Comparison of ENCODE assay signal across 1 cellular context in the genomic region with DNA sequence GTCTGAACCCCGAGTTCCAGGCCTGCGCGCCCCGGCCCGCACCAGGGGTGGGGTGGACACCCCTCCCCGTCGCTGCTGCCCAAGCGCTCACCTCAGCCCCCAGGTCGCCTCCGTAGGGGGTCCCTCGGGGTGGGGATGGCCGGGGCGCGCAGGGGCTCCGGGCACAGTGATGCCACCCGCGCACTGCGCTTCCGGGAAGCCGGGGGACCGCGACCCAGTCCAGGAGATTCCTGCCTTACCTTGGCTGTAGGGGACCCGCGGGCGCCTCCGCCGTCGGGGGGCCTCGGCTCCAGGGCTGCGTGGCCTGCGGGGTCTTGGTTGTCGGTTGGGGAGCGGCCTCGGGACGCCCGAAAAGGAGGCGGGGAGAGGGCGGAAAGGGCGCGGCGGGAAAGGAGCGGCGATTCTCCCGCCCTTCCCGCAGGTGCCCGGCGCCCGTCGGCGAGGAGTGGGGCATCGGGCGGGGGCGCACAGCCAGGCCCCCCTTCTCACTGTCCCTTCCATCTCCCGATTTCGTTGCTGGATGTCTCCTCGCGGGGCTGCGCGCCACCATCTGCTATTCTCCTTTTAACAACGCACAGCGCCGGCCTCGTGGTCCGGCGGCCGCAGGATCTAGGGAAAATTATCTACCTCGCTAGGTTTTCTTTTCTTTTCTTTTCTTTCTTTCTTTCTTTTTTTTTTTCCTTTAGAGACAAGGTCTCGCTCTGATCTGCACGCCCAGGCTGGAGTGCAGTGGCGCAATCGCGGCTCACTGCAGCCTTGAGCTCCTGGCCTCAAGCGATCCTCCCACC.
TF ChIP-seq lines count a peak whose summit lies in the region.

A gene (minus strand): TSS at position 355 of the 788 bp plus-strand sequence. CDS start 3,323 bp downstream, outside the sequence.

TF ChIP-seq in HepG2, 621 proteins besides CTCF, POLR2A, EP300 and RAD21 (continued from another document and continues in another):
- TF ChIP-seq, protein P1, sequence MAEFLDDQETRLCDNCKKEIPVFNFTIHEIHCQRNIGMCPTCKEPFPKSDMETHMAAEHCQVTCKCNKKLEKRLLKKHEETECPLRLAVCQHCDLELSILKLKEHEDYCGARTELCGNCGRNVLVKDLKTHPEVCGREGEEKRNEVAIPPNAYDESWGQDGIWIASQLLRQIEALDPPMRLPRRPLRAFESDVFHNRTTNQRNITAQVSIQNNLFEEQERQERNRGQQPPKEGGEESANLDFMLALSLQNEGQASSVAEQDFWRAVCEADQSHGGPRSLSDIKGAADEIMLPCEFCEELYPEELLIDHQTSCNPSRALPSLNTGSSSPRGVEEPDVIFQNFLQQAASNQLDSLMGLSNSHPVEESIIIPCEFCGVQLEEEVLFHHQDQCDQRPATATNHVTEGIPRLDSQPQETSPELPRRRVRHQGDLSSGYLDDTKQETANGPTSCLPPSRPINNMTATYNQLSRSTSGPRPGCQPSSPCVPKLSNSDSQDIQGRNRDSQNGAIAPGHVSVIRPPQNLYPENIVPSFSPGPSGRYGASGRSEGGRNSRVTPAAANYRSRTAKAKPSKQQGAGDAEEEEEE (CRISPR knock-in tag; IDR thresholded peaks at IDR 0.05; ENCODE audit: borderline replicate concordance), result no peak
- TF ChIP-seq, protein P2, sequence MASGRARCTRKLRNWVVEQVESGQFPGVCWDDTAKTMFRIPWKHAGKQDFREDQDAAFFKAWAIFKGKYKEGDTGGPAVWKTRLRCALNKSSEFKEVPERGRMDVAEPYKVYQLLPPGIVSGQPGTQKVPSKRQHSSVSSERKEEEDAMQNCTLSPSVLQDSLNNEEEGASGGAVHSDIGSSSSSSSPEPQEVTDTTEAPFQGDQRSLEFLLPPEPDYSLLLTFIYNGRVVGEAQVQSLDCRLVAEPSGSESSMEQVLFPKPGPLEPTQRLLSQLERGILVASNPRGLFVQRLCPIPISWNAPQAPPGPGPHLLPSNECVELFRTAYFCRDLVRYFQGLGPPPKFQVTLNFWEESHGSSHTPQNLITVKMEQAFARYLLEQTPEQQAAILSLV (CRISPR knock-in tag; IDR thresholded peaks at IDR 0.05; ENCODE audit: borderline replicate concordance), result no peak
- TF ChIP-seq ZNF17 (CRISPR knock-in tag; IDR thresholded peaks at IDR 0.05) (no peak), ZNF549 (CRISPR knock-in tag; IDR thresholded peaks at IDR 0.05) (no peak), TAF15 (IDR thresholded peaks at IDR 0.05; ENCODE audit: low read depth, low read length, poor library complexity, severe bottlenecking) (no peak), ZNF746 (CRISPR knock-in tag; IDR thresholded peaks at IDR 0.05) (0 out of 2 replicates have a peak, but pooled peaks have one; percentile 15), KAT8 (CRISPR knock-in tag; IDR thresholded peaks at IDR 0.05) (no peak), KDM1A (CRISPR knock-in tag; IDR thresholded peaks at IDR 0.05) (peak; percentile 61; the same call in 1 of the 2 replicates), ZNF749 (CRISPR knock-in tag; IDR thresholded peaks at IDR 0.05; ENCODE audit: borderline replicate concordance) (no peak), ZKSCAN5 (CRISPR knock-in tag; IDR thresholded peaks at IDR 0.05) (no peak), ZNF235 (CRISPR knock-in tag; IDR thresholded peaks at IDR 0.05; ENCODE audit: borderline replicate concordance) (no peak), SP2 (CRISPR knock-in tag; IDR thresholded peaks at IDR 0.05) (0 out of 2 replicates have a peak, but pooled peaks have one; percentile 9), SSRP1 (CRISPR knock-in tag; IDR thresholded peaks at IDR 0.05) (no peak), CBX2 (IDR thresholded peaks at IDR 0.05; ENCODE audit: low read depth, low read length) (no peak), CBX2 (CRISPR knock-in tag; IDR thresholded peaks at IDR 0.05; ENCODE audit: low read depth) (no peak), ZNF10 (CRISPR knock-in tag; IDR thresholded peaks at IDR 0.05; ENCODE audit: borderline replicate concordance, low read depth) (no peak), ZSCAN30 (CRISPR knock-in tag; IDR thresholded peaks at IDR 0.05) (peak; percentile 87; the same call in 1 of the 2 replicates), ZNF878 (CRISPR knock-in tag; IDR thresholded peaks at IDR 0.05) (no peak), ZNF550 (CRISPR knock-in tag; IDR thresholded peaks at IDR 0.05; ENCODE audit: borderline replicate concordance) (no peak), ZNF180 (CRISPR knock-in tag; IDR thresholded peaks at IDR 0.05; ENCODE audit: borderline replicate concordance, low read depth) (no peak)
- TF ChIP-seq, protein P3, sequence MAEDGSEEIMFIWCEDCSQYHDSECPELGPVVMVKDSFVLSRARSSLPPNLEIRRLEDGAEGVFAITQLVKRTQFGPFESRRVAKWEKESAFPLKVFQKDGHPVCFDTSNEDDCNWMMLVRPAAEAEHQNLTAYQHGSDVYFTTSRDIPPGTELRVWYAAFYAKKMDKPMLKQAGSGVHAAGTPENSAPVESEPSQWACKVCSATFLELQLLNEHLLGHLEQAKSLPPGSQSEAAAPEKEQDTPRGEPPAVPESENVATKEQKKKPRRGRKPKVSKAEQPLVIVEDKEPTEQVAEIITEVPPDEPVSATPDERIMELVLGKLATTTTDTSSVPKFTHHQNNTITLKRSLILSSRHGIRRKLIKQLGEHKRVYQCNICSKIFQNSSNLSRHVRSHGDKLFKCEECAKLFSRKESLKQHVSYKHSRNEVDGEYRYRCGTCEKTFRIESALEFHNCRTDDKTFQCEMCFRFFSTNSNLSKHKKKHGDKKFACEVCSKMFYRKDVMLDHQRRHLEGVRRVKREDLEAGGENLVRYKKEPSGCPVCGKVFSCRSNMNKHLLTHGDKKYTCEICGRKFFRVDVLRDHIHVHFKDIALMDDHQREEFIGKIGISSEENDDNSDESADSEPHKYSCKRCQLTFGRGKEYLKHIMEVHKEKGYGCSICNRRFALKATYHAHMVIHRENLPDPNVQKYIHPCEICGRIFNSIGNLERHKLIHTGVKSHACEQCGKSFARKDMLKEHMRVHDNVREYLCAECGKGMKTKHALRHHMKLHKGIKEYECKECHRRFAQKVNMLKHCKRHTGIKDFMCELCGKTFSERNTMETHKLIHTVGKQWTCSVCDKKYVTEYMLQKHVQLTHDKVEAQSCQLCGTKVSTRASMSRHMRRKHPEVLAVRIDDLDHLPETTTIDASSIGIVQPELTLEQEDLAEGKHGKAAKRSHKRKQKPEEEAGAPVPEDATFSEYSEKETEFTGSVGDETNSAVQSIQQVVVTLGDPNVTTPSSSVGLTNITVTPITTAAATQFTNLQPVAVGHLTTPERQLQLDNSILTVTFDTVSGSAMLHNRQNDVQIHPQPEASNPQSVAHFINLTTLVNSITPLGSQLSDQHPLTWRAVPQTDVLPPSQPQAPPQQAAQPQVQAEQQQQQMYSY (CRISPR knock-in tag; IDR thresholded peaks at IDR 0.05), result peak; percentile 48; the same call in 1 of the 2 replicates
- TF ChIP-seq, protein P4, sequence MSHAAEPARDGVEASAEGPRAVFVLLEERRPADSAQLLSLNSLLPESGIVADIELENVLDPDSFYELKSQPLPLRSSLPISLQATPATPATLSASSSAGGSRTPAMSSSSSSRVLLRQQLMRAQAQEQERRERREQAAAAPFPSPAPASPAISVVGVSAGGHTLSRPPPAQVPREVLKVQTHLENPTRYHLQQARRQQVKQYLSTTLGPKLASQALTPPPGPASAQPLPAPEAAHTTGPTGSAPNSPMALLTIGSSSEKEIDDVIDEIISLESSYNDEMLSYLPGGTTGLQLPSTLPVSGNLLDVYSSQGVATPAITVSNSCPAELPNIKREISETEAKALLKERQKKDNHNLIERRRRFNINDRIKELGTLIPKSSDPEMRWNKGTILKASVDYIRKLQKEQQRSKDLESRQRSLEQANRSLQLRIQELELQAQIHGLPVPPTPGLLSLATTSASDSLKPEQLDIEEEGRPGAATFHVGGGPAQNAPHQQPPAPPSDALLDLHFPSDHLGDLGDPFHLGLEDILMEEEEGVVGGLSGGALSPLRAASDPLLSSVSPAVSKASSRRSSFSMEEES (CRISPR knock-in tag; IDR thresholded peaks at IDR 0.05), result no peak; the same call in 1 of the 2 replicates
- TF ChIP-seq, protein P5, sequence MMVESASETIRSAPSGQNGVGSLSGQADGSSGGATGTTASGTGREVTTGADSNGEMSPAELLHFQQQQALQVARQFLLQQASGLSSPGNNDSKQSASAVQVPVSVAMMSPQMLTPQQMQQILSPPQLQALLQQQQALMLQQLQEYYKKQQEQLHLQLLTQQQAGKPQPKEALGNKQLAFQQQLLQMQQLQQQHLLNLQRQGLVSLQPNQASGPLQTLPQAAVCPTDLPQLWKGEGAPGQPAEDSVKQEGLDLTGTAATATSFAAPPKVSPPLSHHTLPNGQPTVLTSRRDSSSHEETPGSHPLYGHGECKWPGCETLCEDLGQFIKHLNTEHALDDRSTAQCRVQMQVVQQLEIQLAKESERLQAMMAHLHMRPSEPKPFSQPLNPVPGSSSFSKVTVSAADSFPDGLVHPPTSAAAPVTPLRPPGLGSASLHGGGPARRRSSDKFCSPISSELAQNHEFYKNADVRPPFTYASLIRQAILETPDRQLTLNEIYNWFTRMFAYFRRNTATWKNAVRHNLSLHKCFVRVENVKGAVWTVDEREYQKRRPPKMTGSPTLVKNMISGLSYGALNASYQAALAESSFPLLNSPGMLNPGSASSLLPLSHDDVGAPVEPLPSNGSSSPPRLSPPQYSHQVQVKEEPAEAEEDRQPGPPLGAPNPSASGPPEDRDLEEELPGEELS (CRISPR knock-in tag; IDR thresholded peaks at IDR 0.05), result no peak
- TF ChIP-seq, protein P6, sequence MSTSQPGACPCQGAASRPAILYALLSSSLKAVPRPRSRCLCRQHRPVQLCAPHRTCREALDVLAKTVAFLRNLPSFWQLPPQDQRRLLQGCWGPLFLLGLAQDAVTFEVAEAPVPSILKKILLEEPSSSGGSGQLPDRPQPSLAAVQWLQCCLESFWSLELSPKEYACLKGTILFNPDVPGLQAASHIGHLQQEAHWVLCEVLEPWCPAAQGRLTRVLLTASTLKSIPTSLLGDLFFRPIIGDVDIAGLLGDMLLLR (CRISPR knock-in tag; IDR thresholded peaks at IDR 0.05), result no peak
- TF ChIP-seq, protein P7, sequence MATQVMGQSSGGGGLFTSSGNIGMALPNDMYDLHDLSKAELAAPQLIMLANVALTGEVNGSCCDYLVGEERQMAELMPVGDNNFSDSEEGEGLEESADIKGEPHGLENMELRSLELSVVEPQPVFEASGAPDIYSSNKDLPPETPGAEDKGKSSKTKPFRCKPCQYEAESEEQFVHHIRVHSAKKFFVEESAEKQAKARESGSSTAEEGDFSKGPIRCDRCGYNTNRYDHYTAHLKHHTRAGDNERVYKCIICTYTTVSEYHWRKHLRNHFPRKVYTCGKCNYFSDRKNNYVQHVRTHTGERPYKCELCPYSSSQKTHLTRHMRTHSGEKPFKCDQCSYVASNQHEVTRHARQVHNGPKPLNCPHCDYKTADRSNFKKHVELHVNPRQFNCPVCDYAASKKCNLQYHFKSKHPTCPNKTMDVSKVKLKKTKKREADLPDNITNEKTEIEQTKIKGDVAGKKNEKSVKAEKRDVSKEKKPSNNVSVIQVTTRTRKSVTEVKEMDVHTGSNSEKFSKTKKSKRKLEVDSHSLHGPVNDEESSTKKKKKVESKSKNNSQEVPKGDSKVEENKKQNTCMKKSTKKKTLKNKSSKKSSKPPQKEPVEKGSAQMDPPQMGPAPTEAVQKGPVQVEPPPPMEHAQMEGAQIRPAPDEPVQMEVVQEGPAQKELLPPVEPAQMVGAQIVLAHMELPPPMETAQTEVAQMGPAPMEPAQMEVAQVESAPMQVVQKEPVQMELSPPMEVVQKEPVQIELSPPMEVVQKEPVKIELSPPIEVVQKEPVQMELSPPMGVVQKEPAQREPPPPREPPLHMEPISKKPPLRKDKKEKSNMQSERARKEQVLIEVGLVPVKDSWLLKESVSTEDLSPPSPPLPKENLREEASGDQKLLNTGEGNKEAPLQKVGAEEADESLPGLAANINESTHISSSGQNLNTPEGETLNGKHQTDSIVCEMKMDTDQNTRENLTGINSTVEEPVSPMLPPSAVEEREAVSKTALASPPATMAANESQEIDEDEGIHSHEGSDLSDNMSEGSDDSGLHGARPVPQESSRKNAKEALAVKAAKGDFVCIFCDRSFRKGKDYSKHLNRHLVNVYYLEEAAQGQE (IDR thresholded peaks at IDR 0.05; ENCODE audit: borderline replicate concordance in 1 of 2, low read depth in 1 of 2, low read length in 2 of 2), result no peak
- TF ChIP-seq, protein P8, sequence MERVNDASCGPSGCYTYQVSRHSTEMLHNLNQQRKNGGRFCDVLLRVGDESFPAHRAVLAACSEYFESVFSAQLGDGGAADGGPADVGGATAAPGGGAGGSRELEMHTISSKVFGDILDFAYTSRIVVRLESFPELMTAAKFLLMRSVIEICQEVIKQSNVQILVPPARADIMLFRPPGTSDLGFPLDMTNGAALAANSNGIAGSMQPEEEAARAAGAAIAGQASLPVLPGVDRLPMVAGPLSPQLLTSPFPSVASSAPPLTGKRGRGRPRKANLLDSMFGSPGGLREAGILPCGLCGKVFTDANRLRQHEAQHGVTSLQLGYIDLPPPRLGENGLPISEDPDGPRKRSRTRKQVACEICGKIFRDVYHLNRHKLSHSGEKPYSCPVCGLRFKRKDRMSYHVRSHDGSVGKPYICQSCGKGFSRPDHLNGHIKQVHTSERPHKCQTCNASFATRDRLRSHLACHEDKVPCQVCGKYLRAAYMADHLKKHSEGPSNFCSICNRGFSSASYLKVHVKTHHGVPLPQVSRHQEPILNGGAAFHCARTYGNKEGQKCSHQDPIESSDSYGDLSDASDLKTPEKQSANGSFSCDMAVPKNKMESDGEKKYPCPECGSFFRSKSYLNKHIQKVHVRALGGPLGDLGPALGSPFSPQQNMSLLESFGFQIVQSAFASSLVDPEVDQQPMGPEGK (CRISPR knock-in tag; IDR thresholded peaks at IDR 0.05), result peak; percentile 66; the same call in 1 of the 2 replicates
- TF ChIP-seq, protein P9, sequence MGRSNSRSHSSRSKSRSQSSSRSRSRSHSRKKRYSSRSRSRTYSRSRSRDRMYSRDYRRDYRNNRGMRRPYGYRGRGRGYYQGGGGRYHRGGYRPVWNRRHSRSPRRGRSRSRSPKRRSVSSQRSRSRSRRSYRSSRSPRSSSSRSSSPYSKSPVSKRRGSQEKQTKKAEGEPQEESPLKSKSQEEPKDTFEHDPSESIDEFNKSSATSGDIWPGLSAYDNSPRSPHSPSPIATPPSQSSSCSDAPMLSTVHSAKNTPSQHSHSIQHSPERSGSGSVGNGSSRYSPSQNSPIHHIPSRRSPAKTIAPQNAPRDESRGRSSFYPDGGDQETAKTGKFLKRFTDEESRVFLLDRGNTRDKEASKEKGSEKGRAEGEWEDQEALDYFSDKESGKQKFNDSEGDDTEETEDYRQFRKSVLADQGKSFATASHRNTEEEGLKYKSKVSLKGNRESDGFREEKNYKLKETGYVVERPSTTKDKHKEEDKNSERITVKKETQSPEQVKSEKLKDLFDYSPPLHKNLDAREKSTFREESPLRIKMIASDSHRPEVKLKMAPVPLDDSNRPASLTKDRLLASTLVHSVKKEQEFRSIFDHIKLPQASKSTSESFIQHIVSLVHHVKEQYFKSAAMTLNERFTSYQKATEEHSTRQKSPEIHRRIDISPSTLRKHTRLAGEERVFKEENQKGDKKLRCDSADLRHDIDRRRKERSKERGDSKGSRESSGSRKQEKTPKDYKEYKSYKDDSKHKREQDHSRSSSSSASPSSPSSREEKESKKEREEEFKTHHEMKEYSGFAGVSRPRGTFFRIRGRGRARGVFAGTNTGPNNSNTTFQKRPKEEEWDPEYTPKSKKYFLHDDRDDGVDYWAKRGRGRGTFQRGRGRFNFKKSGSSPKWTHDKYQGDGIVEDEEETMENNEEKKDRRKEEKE (IDR thresholded peaks at IDR 0.05), result no peak
